In the genomic region with DNA sequence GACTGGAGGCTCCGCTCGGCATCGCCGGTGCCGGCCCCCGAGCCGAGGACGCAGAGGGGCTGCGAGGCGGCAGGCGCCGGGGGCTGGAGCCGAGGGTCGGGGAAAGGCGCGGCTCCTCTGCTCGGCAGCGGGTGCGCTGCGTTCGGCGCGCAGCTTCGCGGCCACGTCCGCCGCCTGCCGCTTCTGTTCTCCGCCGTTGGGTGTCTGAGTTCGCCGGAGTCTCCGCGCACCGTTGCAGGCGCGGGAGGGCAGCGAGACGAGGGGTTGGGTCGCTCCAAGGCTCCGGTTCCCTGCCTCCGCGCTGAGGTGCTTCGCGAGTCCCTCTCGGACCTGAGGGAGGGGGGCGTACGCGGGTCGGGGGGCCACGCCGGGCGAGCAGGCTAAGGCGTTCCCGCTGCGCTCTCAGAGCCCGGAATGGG, we compare ENCODE assay signal across 7 cellular contexts. TPM values are rescaled to one million over a fixed set of nuclear protein-coding genes. Genes with fewer than 3 reads are reported as not detected.
DNase-seq lines count a peak whose midpoint lies in the region; ATAC-seq and TF ChIP-seq lines count a peak whose summit lies in the region.

No MANE protein-coding gene starts in this region.

- H3K18ac ChIP-seq in H9 (ENCODE audit: insufficient read length, low read depth, low read length), result peak overlapping the region; percentile 36

- H3K56ac ChIP-seq in H9 (ENCODE audit: insufficient read length, low read depth, low read length), result no peak overlapping the region

- H2BK5ac ChIP-seq in H9 (ENCODE audit: insufficient read length, low read length), result no peak overlapping the region

- TF ChIP-seq CTCF in H9 (conservative IDR thresholded peaks at IDR 0.05) (no peak), lower lobe of right lung (IDR thresholded peaks at IDR 0.05) (no peak)

- H3K79me1 ChIP-seq in H9 (ENCODE audit: insufficient read depth, low read depth, low read length, poor library complexity, severe bottlenecking), result no peaks in the 10 kb centered on the region

- peaks cover 83% of the 10 kb centered on the region for H3K27me3 Mint-ChIP-seq in H9 (ENCODE audit: low read depth)
- peaks cover 42% of the 10 kb centered on the region for H3K27me3 Mint-ChIP-seq in T-helper 1 cell treated with Interleukin-12 subunit alpha and Interleukin-12 subunit beta and Interleukin-4 antibody, amounts not matched to agents 30 μg/mL and 1 μg/mL, for 36 hours (ENCODE audit: low read depth)

- H3K23ac ChIP-seq in H9 (ENCODE audit: insufficient read length, low read depth, low read length), result no peak overlapping the region

- peaks cover 0 to 2% (median 0%) of the 10 kb centered on the region in 3 experiments; a peak in 2 of 7 replicates for H3K36me3 Mint-ChIP-seq in H9 (ENCODE audit: insufficient read depth in 1 of 3, low read depth in 3 of 3)
- no peaks in the 10 kb centered on the region for H3K36me3 Mint-ChIP-seq in T-helper 1 cell treated with Interleukin-12 subunit alpha and Interleukin-12 subunit beta and Interleukin-4 antibody, amounts not matched to agents 30 μg/mL and 1 μg/mL, for 36 hours (ENCODE audit: low read depth)

- H3K23me2 ChIP-seq in H9 (ENCODE audit: insufficient read length, low read depth, low read length, poor library complexity, severe bottlenecking), result peaks cover 24% of the 10 kb centered on the region

- no peak overlapping the region for H2BK12ac ChIP-seq in H9 (ENCODE audit: insufficient read length, low read depth, low read length)

- H3K27ac ChIP-seq in H9 (ENCODE audit: insufficient read length, low read depth, low read length) (no peak overlapping the region), cingulate gyrus (ENCODE audit: low read depth, low read length) (peak overlapping the region; percentile 39), lower lobe of right lung (peak overlapping the region; percentile 83)

- no peak overlapping the region for H3K14ac ChIP-seq in H9 (ENCODE audit: insufficient read depth, low read length)

- intact Hi-C loops in lower lobe of right lung (cut with DNase I), result no loop called here

- peaks cover 36 to 44% of the 10 kb centered on the region in 2 experiments for H3K4me1 Mint-ChIP-seq in H9
- H3K4me1 Mint-ChIP-seq in T-helper 1 cell treated with Interleukin-12 subunit alpha and Interleukin-12 subunit beta and Interleukin-4 antibody, amounts not matched to agents 30 μg/mL and 1 μg/mL, for 36 hours (ENCODE audit: low read depth), result peaks cover 8% of the 10 kb centered on the region

- H2AFZ ChIP-seq in H9 (ENCODE audit: low read length), result no peak overlapping the region

- H3K27me3 ChIP-seq in H9 (ENCODE audit: insufficient read depth, low read length) (peaks cover 56% of the 10 kb centered on the region; the same call in 1 of the 2 replicates), lower lobe of right lung (ENCODE audit: low read depth) (peaks cover 42% of the 10 kb centered on the region)

- H3K9me3 Mint-ChIP-seq in H9, result no peaks in the 10 kb centered on the region; a peak in 2 of 5 replicates
- H3K9me3 Mint-ChIP-seq in T-helper 1 cell treated with Interleukin-12 subunit alpha and Interleukin-12 subunit beta and Interleukin-4 antibody, amounts not matched to agents 30 μg/mL and 1 μg/mL, for 36 hours, result no peaks in the 10 kb centered on the region

- ATAC-seq in lower lobe of right lung, result peak; percentile 28 to 47
- no peak for ATAC-seq in stimulated activated naive CD8-positive, alpha-beta T cell treated with anti-CD3 and anti-CD28 coated beads, Interleukin-15, Interleukin-2, amounts not matched to agents 100 U/mL and 50 U/mL, for 24 hours
- ATAC-seq in HG02852 (IDR thresholded peaks at IDR 0.05; ENCODE audit: unreplicated experiment), result no peak

- no peak overlapping the region for H3K9ac ChIP-seq in H9 (ENCODE audit: extremely low read depth, insufficient read length, low read length)

- no peak overlapping the region for H3T11ph ChIP-seq in H9 (ENCODE audit: low read length)

- no peak overlapping the region for H2BK120ac ChIP-seq in H9 (ENCODE audit: low read depth, low read length, poor library complexity, severe bottlenecking)

- H2BK15ac ChIP-seq in H9 (ENCODE audit: low read depth, low read length), result no peak overlapping the region

- no peaks in the 10 kb centered on the region for H4K20me1 ChIP-seq in H9 (ENCODE audit: control insufficient read depth, insufficient read depth, insufficient read length)

- no peak overlapping the region for H4K91ac ChIP-seq in H9 (ENCODE audit: insufficient read length, low read depth, low read length)

- no peaks in the 10 kb centered on the region for H3K4me1 ChIP-seq in H9 (ENCODE audit: insufficient read depth, low read length)
- peaks cover 38% of the 10 kb centered on the region for H3K4me1 ChIP-seq in lower lobe of right lung

- peak overlapping the region; percentile 56 for H3K4me2 ChIP-seq in H9 (ENCODE audit: insufficient read depth, insufficient read length, low read length)

- H2BK20ac ChIP-seq in H9 (ENCODE audit: low read depth, low read length, poor library complexity, severe bottlenecking), result no peak overlapping the region

- DNase-seq in H9, result peak; percentile 61
- DNase-seq in lower lobe of right lung, result no peak
- DNase-seq in stimulated activated naive CD8-positive, alpha-beta T cell treated with anti-CD3 and anti-CD28 coated beads, Interleukin-15, Interleukin-2, amounts not matched to agents 100 U/mL and 50 U/mL, for 24 hours, result peak; percentile 35
- DNase-seq in mesenteric fat pad (ENCODE audit: low spot score), result no peak

- peak overlapping the region; percentile 70 for H3K4me3 ChIP-seq in lower lobe of right lung

- no peak overlapping the region for H4K8ac ChIP-seq in H9 (replicated peaks; ENCODE audit: insufficient read length, low read depth, low read length)

- H3K4ac ChIP-seq in H9 (ENCODE audit: low read depth, low read length), result no peak overlapping the region

- H3K27ac Mint-ChIP-seq in H9, result no peak overlapping the region
- no peak overlapping the region for H3K27ac Mint-ChIP-seq in T-helper 1 cell treated with Interleukin-12 subunit alpha and Interleukin-12 subunit beta and Interleukin-4 antibody, amounts not matched to agents 30 μg/mL and 1 μg/mL, for 36 hours

- no peaks in the 10 kb centered on the region for H3K79me2 ChIP-seq in H9 (ENCODE audit: insufficient read depth, low read length)

- no peak overlapping the region for H4K5ac ChIP-seq in H9 (ENCODE audit: insufficient read length, low read depth, low read length)

- no peak overlapping the region for H2AK5ac ChIP-seq in H9 (ENCODE audit: insufficient read length, low read length)

- WGBS in H9 (ENCODE audit: extremely low coverage, insufficient read length, low lambda C conversion rate), result no CpG with 5 or more reads among the region's 58 CpGs

- H3K9me3 ChIP-seq in H9 (ENCODE audit: control insufficient read depth, low read depth, low read length), result no peaks in the 10 kb centered on the region
- H3K9me3 ChIP-seq in lower lobe of right lung, result no peaks in the 10 kb centered on the region

- H3K4me3 Mint-ChIP-seq in H9, result peak overlapping the region; percentile 65 to 86
- H3K4me3 Mint-ChIP-seq in T-helper 1 cell treated with Interleukin-12 subunit alpha and Interleukin-12 subunit beta and Interleukin-4 antibody, amounts not matched to agents 30 μg/mL and 1 μg/mL, for 36 hours, result peak overlapping the region; percentile 63

- no peaks in the 10 kb centered on the region for H3K36me3 ChIP-seq in lower lobe of right lung

RNA-seq across cellular contexts. Expression of gene MN1, which starts 0.3 kb away (rescaled TPM):
- total RNA-seq in H9 (2021) (2.7 and 2.8 TPM in 2 replicates), lower lobe of right lung (6.5 TPM), mesenteric fat pad (10.2 TPM)

Comparison
In these comparisons a context has a peak if more than half of its experiments do, and no peak if none do; other contexts are left out.
1. DNase-seq: peak in H9 (single experiment) and stimulated activated naive CD8-positive, alpha-beta T cell treated with anti-CD3 and anti-CD28 coated beads, Interleukin-15, Interleukin-2, amounts not matched to agents 100 U/mL and 50 U/mL, for 24 hours (single experiment); none in lower lobe of right lung (single experiment) and mesenteric fat pad (single experiment).
2. ATAC-seq: peak in lower lobe of right lung (2 of 2); none in stimulated activated naive CD8-positive, alpha-beta T cell treated with anti-CD3 and anti-CD28 coated beads, Interleukin-15, Interleukin-2, amounts not matched to agents 100 U/mL and 50 U/mL, for 24 hours (single experiment) and HG02852 (single experiment).